2 cellular contexts compared by ENCODE assay signal in genomic region chr3:119122350-119122749, GRCh38.
TF ChIP-seq lines count a peak whose summit lies in the region.

No MANE protein-coding gene starts in this region.

TF ChIP-seq in HCT116, 20 proteins besides CTCF, POLR2A, EP300 and RAD21:
- TF ChIP-seq EZH2 (IDR thresholded peaks at IDR 0.05) = no peak
- TF ChIP-seq JUND (IDR thresholded peaks at IDR 0.05) = no peak
- TF ChIP-seq EZH2phosphoT487 (IDR thresholded peaks at IDR 0.05; ENCODE audit: borderline replicate concordance) = no peak
- no peak for TF ChIP-seq POLR2AphosphoS5 (IDR thresholded peaks at IDR 0.05; ENCODE audit: low read depth, low read length)
- TF ChIP-seq ZFX (IDR thresholded peaks at IDR 0.05) = no peak
- TF ChIP-seq YY1 (IDR thresholded peaks at IDR 0.05; ENCODE audit: extremely low read depth, insufficient replicate concordance, low read depth, low read length) = no peak
- no peak for TF ChIP-seq ZNF274 (IDR thresholded peaks at IDR 0.05; ENCODE audit: low read depth, low read length)

TF ChIP-seq in H1, 55 proteins besides CTCF, POLR2A, EP300 and RAD21:
- TF ChIP-seq TAF1 (IDR thresholded peaks at IDR 0.05; ENCODE audit: low read depth, low read length) (no peak), KDM4A (IDR thresholded peaks at IDR 0.05; ENCODE audit: low read depth, low read length, severe bottlenecking) (no peak), TCF12 (IDR thresholded peaks at IDR 0.05; ENCODE audit: low read depth, low read length) (no peak), POU5F1 (IDR thresholded peaks at IDR 0.05; ENCODE audit: low read depth, low read length) (no peak), ATF2 (IDR thresholded peaks at IDR 0.05; ENCODE audit: low read length) (no peak), SUZ12 (IDR thresholded peaks at IDR 0.05; ENCODE audit: low read length) (no peak), CHD1 (IDR thresholded peaks at IDR 0.05; ENCODE audit: low read depth, low read length) (no peak), KDM5A (IDR thresholded peaks at IDR 0.05; ENCODE audit: low read length) (no peak), SRF (IDR thresholded peaks at IDR 0.05; ENCODE audit: low read depth, low read length) (no peak), ATF3 (IDR thresholded peaks at IDR 0.05; ENCODE audit: insufficient read depth, low read depth, low read length) (no peak), NANOG (IDR thresholded peaks at IDR 0.05; ENCODE audit: insufficient read depth, low read depth, low read length, poor library complexity, severe bottlenecking) (no peak), E2F6 (IDR thresholded peaks at IDR 0.05) (no peak), JUN (IDR thresholded peaks at IDR 0.05; ENCODE audit: low read depth, low read length) (no peak), MAFK (IDR thresholded peaks at IDR 0.05; ENCODE audit: low read depth, low read length) (no peak), CHD7 (IDR thresholded peaks at IDR 0.05; ENCODE audit: insufficient replicate concordance, low read length) (no peak), USF2 (IDR thresholded peaks at IDR 0.05; ENCODE audit: low read length) (no peak), BRCA1 (IDR thresholded peaks at IDR 0.05; ENCODE audit: low read depth, low read length) (no peak), BCL11A (IDR thresholded peaks at IDR 0.05; ENCODE audit: low read depth in 2 of 2, low read length in 2 of 2) (no peak), TBP (IDR thresholded peaks at IDR 0.05; ENCODE audit: low read depth, low read length) (no peak)
